1 cellular context compared by ENCODE assay signal in the genomic region with DNA sequence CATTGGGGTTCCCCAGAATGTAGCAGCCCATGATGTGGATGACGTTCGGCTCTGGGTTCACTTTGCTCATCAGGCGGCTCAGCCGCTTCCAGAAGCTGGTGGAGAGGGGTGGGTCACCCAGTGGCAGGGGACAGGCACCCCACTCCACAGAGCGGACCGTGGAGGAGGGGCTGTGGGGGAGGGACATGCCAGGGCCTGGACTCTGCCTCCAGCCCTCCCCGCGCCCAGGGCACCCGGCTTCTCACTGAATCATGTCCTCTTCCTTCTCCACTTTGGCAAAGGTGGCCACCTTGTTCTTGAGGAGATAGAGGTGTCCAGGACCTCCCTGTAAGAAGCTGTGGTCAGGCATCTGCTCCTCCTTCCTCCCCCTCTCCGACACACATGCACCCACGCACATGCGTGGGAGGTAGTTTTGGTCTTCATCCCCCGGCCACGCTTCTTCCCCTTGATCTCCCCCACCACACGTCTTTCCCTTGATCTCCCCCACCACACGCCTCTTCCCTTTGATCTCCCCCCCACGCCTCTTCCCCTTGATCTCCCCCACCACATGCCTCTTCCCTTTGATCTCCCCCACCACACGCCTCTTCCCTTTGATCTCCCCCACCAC.
TF ChIP-seq lines count a peak whose summit lies in the region.

No MANE protein-coding gene starts in this region.

TF ChIP-seq in GM12891, 5 proteins besides CTCF, POLR2A, EP300 and RAD21:
- TF ChIP-seq SPI1 (IDR thresholded peaks at IDR 0.05; ENCODE audit: low read depth, low read length) (no peak), POU2F2 (IDR thresholded peaks at IDR 0.05; ENCODE audit: low read depth, low read length) (no peak), POLR2AphosphoS5 (IDR thresholded peaks at IDR 0.05; ENCODE audit: low read depth, low read length) (no peak), TAF1 (IDR thresholded peaks at IDR 0.05; ENCODE audit: low read depth, low read length) (no peak), PAX5 (IDR thresholded peaks at IDR 0.05; ENCODE audit: insufficient read depth, low read length, severe bottlenecking) (no peak)
TF ChIP-seq in GM12891: peak in this region for 0.
